In genomic region chr10:22325272-22325947, GRCh38 we compare ENCODE assay signal across 8 cellular contexts. TPM values are rescaled to one million over a fixed set of nuclear protein-coding genes. Genes with fewer than 3 reads are reported as not detected.
DNase-seq lines count a peak whose midpoint lies in the region; ATAC-seq, FAIRE-seq and TF ChIP-seq lines count a peak whose summit lies in the region.

No MANE protein-coding gene starts in this region.

- WGBS in SK-N-SH (ENCODE audit: low lambda C conversion rate) = 1% methylated on average over 36 of the region's 82 CpGs

- H2AFZ ChIP-seq in SK-N-SH (ENCODE audit: low read depth) = peak overlapping the region; percentile 44

- H3K9ac ChIP-seq in HUES6 (ENCODE audit: low read length) (peak overlapping the region; percentile 55), SK-N-SH (peak overlapping the region; percentile 55; the same call in 1 of the 2 replicates)

- no peak overlapping the region for H3K27ac ChIP-seq in HUES6 (ENCODE audit: low read depth, low read length)
- peak overlapping the region; percentile 63 to 64 for H3K27ac ChIP-seq in SK-N-SH (ENCODE audit: low read depth in 2 of 2, low read length in 1 of 2)

- H3K79me2 ChIP-seq in SK-N-SH (ENCODE audit: insufficient read depth) = peaks cover 27% of the 10 kb centered on the region

- peak; percentile 51 for ATAC-seq in GM21423 (IDR thresholded peaks at IDR 0.05; ENCODE audit: unreplicated experiment)
- ATAC-seq in activated naive CD8-positive, alpha-beta T cell treated with anti-CD3 and anti-CD28 coated beads, Interleukin-2, amount 10 ng/mL, durations not matched to agents 7 days and 5 days (ENCODE audit: low read depth) = peak; percentile 67

- TF ChIP-seq EP300 in SK-N-SH (IDR thresholded peaks at IDR 0.05; ENCODE audit: borderline replicate concordance in 1 of 2, low read depth in 1 of 2, low read length in 1 of 2) = 0 out of 4 replicates have a peak, but pooled peaks of 1 of the 2 experiments have one; percentile 17

- peaks cover 32% of the 10 kb centered on the region for H3K27me3 Mint-ChIP-seq in activated naive CD8-positive, alpha-beta T cell treated with anti-CD3 and anti-CD28 coated beads, Interleukin-2, amount 10 ng/mL, durations not matched to agents 7 days and 5 days

- CTCF ChIA-PET in SK-N-SH (lab: Yijun Ruan, JAX) = interaction anchor here (0.6 to 1.0 kb wide), 3 partner anchors 14 to 662 kb away, joined by 3 read pairs; no protein-coding TSS in a partner anchor

- peaks cover 33% of the 10 kb centered on the region for H3K4me1 Mint-ChIP-seq in activated naive CD8-positive, alpha-beta T cell treated with anti-CD3 and anti-CD28 coated beads, Interleukin-2, amount 10 ng/mL, durations not matched to agents 7 days and 5 days

- TF ChIP-seq CTCF in SK-N-SH (IDR thresholded peaks at IDR 0.05) = no peak
- no peak for TF ChIP-seq CTCF in D721Med (IDR thresholded peaks at IDR 0.05; ENCODE audit: insufficient read depth, missing control alignments)

- peaks cover 8% of the 10 kb centered on the region for H3F3A ChIP-seq in SK-N-SH (replicated peaks; ENCODE audit: insufficient read depth)

- peaks cover 12% of the 10 kb centered on the region for H3K36me3 Mint-ChIP-seq in activated naive CD8-positive, alpha-beta T cell treated with anti-CD3 and anti-CD28 coated beads, Interleukin-2, amount 10 ng/mL, durations not matched to agents 7 days and 5 days

- peaks cover 23% of the 10 kb centered on the region for H4K20me1 ChIP-seq in SK-N-SH (ENCODE audit: insufficient read depth)

- intact Hi-C loops in head of caudate nucleus (cut with DNase I) = loop anchor here (5.0 to 10.0 kb wide), 2 partner anchors 323 to 801 kb away; partner anchors contain the start of genes DNAJC1 and SKIDA1

- H3K4me1 ChIP-seq in HUES6 (ENCODE audit: control insufficient read depth, insufficient read depth, low read length) (peaks cover 36% of the 10 kb centered on the region), SK-N-SH (ENCODE audit: control insufficient read depth in 1 of 2, insufficient read depth in 2 of 2, low read depth in 1 of 2, low read length in 1 of 2) (peaks cover 0 to 11% of the 10 kb centered on the region in 2 experiments; a peak in 2 of 4 replicates)

- peak; percentile 50 for DNase-seq in DMS153 treated with DMSO at 0.1 percent for 48 hours (lab: John Stamatoyannopoulos, UW; ENCODE audit: unreplicated experiment)
- peak; percentile 92 for DNase-seq in SK-N-SH
- peak; percentile 76 for DNase-seq in activated naive CD8-positive, alpha-beta T cell treated with anti-CD3 and anti-CD28 coated beads, Interleukin-2, amount 10 ng/mL, durations not matched to agents 7 days and 5 days
- peak in 41 of 42 donors; percentile 48 to 85 (median 68) for DNase-seq in head of caudate nucleus
- DNase-seq in nucleus accumbens (lab: John Stamatoyannopoulos, UW) = peak in 37 of 56 donors; percentile 24 to 79 (median 47)
- DNase-seq in D721Med (ENCODE audit: insufficient read length, low spot score) = no peak

- H3K4me3 Mint-ChIP-seq in activated naive CD8-positive, alpha-beta T cell treated with anti-CD3 and anti-CD28 coated beads, Interleukin-2, amount 10 ng/mL, durations not matched to agents 7 days and 5 days = peak overlapping the region; percentile 87

- H3K9me2 ChIP-seq in SK-N-SH = no peaks in the 10 kb centered on the region

- no peaks in the 10 kb centered on the region for H3K9me3 ChIP-seq in HUES6 (ENCODE audit: control insufficient read depth, insufficient read depth, low read depth, low read length)
- no peaks in the 10 kb centered on the region for H3K9me3 ChIP-seq in SK-N-SH

- H3K4me3 ChIP-seq in HUES6 (ENCODE audit: low read depth, low read length) (peak overlapping the region; percentile 70), SK-N-SH (ENCODE audit: low read depth in 2 of 2, low read length in 1 of 2) (peak overlapping the region; percentile 64 to 67)

- TF ChIP-seq RAD21 in SK-N-SH (IDR thresholded peaks at IDR 0.05; ENCODE audit: low read length) = no peak

- H3K27me3 ChIP-seq in HUES6 (ENCODE audit: control insufficient read depth, insufficient read depth, low read length) = peaks cover 74% of the 10 kb centered on the region
- peaks cover 11% of the 10 kb centered on the region for H3K27me3 ChIP-seq in SK-N-SH (ENCODE audit: insufficient read depth)

- 0 out of 2 replicates have a peak, but pooled peaks cover 4% of the 10 kb centered on the region for H3K36me3 ChIP-seq in HUES6 (ENCODE audit: control insufficient read depth, insufficient read depth, low read length)
- H3K36me3 ChIP-seq in SK-N-SH (replicated peaks in 1 of 2; ENCODE audit: control insufficient read depth in 1 of 2, insufficient read depth in 2 of 2, low read length in 1 of 2) = peaks cover 33 to 38% of the 10 kb centered on the region in 2 experiments

- POLR2A ChIA-PET in SK-N-SH (lab: Yijun Ruan, JAX) = interaction anchor here (0.9 to 1.4 kb wide), 2 partner anchors 9 to 229 kb away, joined by 3 to 5 read pairs; partner anchors contain the start of gene COMMD3
- POLR2A ChIA-PET in activated naive CD8-positive, alpha-beta T cell treated with anti-CD3 and anti-CD28 coated beads, Interleukin-2, amount 10 ng/mL, durations not matched to agents 7 days and 5 days (lab: Charles Lee) = interaction anchor here (1.2 to 4.8 kb wide), 4 partner anchors 9 to 15 kb away, joined by 4 to 19 read pairs (median 9); partner anchors contain the start of gene COMMD3

- H3K27ac Mint-ChIP-seq in activated naive CD8-positive, alpha-beta T cell treated with anti-CD3 and anti-CD28 coated beads, Interleukin-2, amount 10 ng/mL, durations not matched to agents 7 days and 5 days = peak overlapping the region; percentile 60

- FAIRE-seq in D721Med (lab: Jason Lieb, UNC) = no peak

- peak overlapping the region; percentile 80 for H3K4me2 ChIP-seq in SK-N-SH

- no peaks in the 10 kb centered on the region for H3K9me3 Mint-ChIP-seq in activated naive CD8-positive, alpha-beta T cell treated with anti-CD3 and anti-CD28 coated beads, Interleukin-2, amount 10 ng/mL, durations not matched to agents 7 days and 5 days

TF ChIP-seq in SK-N-SH, 30 proteins besides CTCF, POLR2A, EP300 and RAD21:
- TF ChIP-seq MXI1 (IDR thresholded peaks at IDR 0.05; ENCODE audit: low read depth, low read length) = peak; percentile 79
- TF ChIP-seq TCF12 (IDR thresholded peaks at IDR 0.05) = peak; percentile 24; the same call in 1 of the 2 replicates
- no peak for TF ChIP-seq TAF1 (IDR thresholded peaks at IDR 0.05; ENCODE audit: borderline replicate concordance, low read depth, low read length)
- TF ChIP-seq POLR2AphosphoS5 (IDR thresholded peaks at IDR 0.05; ENCODE audit: low read depth, low read length) = peak; percentile 10; the same call in 1 of the 2 replicates
- TF ChIP-seq TEAD4 (IDR thresholded peaks at IDR 0.05; ENCODE audit: borderline replicate concordance, insufficient read depth) = 0 out of 2 replicates have a peak, but pooled peaks have one; percentile 20
- TF ChIP-seq RFX5 (IDR thresholded peaks at IDR 0.05; ENCODE audit: low read length) = 0 out of 2 replicates have a peak, but pooled peaks have one; percentile 34
- TF ChIP-seq CHD2 (IDR thresholded peaks at IDR 0.05; ENCODE audit: low read length, partially characterized antibody) = peak; percentile 6
- no peak for TF ChIP-seq JUND (IDR thresholded peaks at IDR 0.05)
- no peak for TF ChIP-seq EZH2phosphoT487 (IDR thresholded peaks at IDR 0.05; ENCODE audit: borderline replicate concordance, low read depth)

RNA-seq across cellular contexts. Expression of gene BMI1, which starts 4.5 kb away (rescaled TPM):
- polyA plus RNA-seq in SK-N-SH (2012; rRNA removed) = 15.5 and 18.4 TPM in 2 replicates
- polyA plus RNA-seq in SK-N-SH (2012; cell fraction: cytosol; rRNA removed) = 23.0 and 28.1 TPM in 2 replicates
- 17.9 and 31.5 TPM in 2 replicates for polyA plus RNA-seq in SK-N-SH (2012; cell fraction: nucleus; rRNA removed)
- 10 to 100 TPM; 40.0 to 44.5 TPM for total RNA-seq in activated naive CD8-positive, alpha-beta T cell treated with anti-CD3 and anti-CD28 coated beads, Interleukin-2, amount 10 ng/mL, durations not matched to agents 7 days and 5 days

RNA-seq across cellular contexts. Expression of gene COMMD3, which starts 9.2 kb away (rescaled TPM):
- polyA plus RNA-seq in SK-N-SH (2012; rRNA removed) = 26.9 and 36.5 TPM in 2 replicates
- 37.1 and 46.6 TPM in 2 replicates for polyA plus RNA-seq in SK-N-SH (2012; cell fraction: cytosol; rRNA removed)
- polyA plus RNA-seq in SK-N-SH (2012; cell fraction: nucleus; rRNA removed) = 33.7 and 52.1 TPM in 2 replicates
- 10 to 100 TPM; 55.3 to 61.4 TPM for total RNA-seq in activated naive CD8-positive, alpha-beta T cell treated with anti-CD3 and anti-CD28 coated beads, Interleukin-2, amount 10 ng/mL, durations not matched to agents 7 days and 5 days

RNA-seq across cellular contexts. Expression of gene SPAG6, which starts 19.9 kb away (rescaled TPM):
- 0.54 and 0.77 TPM in 2 replicates for polyA plus RNA-seq in SK-N-SH (2012; rRNA removed)
- polyA plus RNA-seq in SK-N-SH (2012; cell fraction: cytosol; rRNA removed) = 0.89 and 1.1 TPM in 2 replicates
- 0.94 and 0.97 TPM in 2 replicates for polyA plus RNA-seq in SK-N-SH (2012; cell fraction: nucleus; rRNA removed)
- under 1 TPM; 0.67 to 0.77 TPM for total RNA-seq in activated naive CD8-positive, alpha-beta T cell treated with anti-CD3 and anti-CD28 coated beads, Interleukin-2, amount 10 ng/mL, durations not matched to agents 7 days and 5 days
